In genomic region chr2:239050252-239050649, GRCh38 we compare ENCODE assay signal across 29 cellular contexts.
"Had no signal": no experiment of that assay in that cellular context is flagged by ENCODE, and none has a peak within 500 bp of the region (broad histone marks: within the 10 kb centered on the region; RNA-seq: fewer than 3 reads in every experiment).

No MANE protein-coding gene starts in this region.

- H3K4me1 ChIP-seq: adrenal gland, body of pancreas had no signal

- H3K27ac ChIP-seq: adrenal gland, body of pancreas, coronary artery, dorsolateral prefrontal cortex had no signal

- H3K27ac Mint-ChIP-seq: activated CD4-positive, alpha-beta memory T cell treated with anti-CD3 and anti-CD28 coated beads for 36 hours; activated CD4-positive, alpha-beta T cell treated with anti-CD3 and anti-CD28 coated beads for 36 hours; activated CD4-positive, alpha-beta T cell treated with anti-CD3 and anti-CD28 coated beads, Interleukin-2, amount 10 ng/mL, durations not matched to agents 24 days and 14 days; activated CD8-positive, alpha-beta T cell treated with anti-CD3 and anti-CD28 coated beads, Interleukin-2, amount 10 ng/mL, durations not matched to agents 7 days and 5 days; activated naive CD4-positive, alpha-beta T cell treated with anti-CD3 and anti-CD28 coated beads, Interleukin-2, amount 50 U/mL, for 24 hours; activated naive CD8-positive, alpha-beta T cell treated with anti-CD3 and anti-CD28 coated beads for 36 hours; activated naive CD8-positive, alpha-beta T cell treated with anti-CD3 and anti-CD28 coated beads, Interleukin-2, amount 50 U/mL, for 24 hours; activated T-cell treated with anti-CD3 and anti-CD28 coated beads, Interleukin-2, amount 50 U/mL, for 24 hours; activated T-cell treated with anti-CD3 and anti-CD28 coated beads, Interleukin-2, amount 50 U/mL, for 72 hours; dendritic cell treated with granulocyte-macrophage colony-stimulating factor and Interleukin-4, amounts not matched to agents 40 ng/mL and 50 ng/mL, for 4 days; endodermal cell had no signal

- H3K27me3 ChIP-seq: adrenal gland, body of pancreas, dorsolateral prefrontal cortex had no signal

- H3K4me3 ChIP-seq: adrenal gland, body of pancreas, coronary artery, dorsolateral prefrontal cortex had no signal

- H3K9me3 ChIP-seq: adrenal gland, body of pancreas had no signal

- DNase-seq: activated CD4-positive, alpha-beta memory T cell treated with anti-CD3 and anti-CD28 coated beads for 36 hours; activated CD4-positive, alpha-beta T cell treated with anti-CD3 and anti-CD28 coated beads for 36 hours; activated CD4-positive, alpha-beta T cell treated with anti-CD3 and anti-CD28 coated beads, Interleukin-2, amount 10 ng/mL, durations not matched to agents 24 days and 14 days; activated CD4-positive, CD25-positive, alpha-beta regulatory T cell; activated CD4-positive, CD25-positive, alpha-beta regulatory T cell treated with anti-CD3 and anti-CD28 coated beads, Interleukin-2, amount 50 U/mL, for 72 hours; activated CD8-positive, alpha-beta memory T cell treated with anti-CD3 and anti-CD28 coated beads, Interleukin-2, amount 50 U/mL, for 48 hours; activated CD8-positive, alpha-beta T cell treated with anti-CD3 and anti-CD28 coated beads, Interleukin-2, amount 10 ng/mL, durations not matched to agents 7 days and 5 days; activated gamma-delta T cell; activated naive CD4-positive, alpha-beta T cell; activated naive CD8-positive, alpha-beta T cell treated with anti-CD3 and anti-CD28 coated beads for 36 hours; activated naive CD8-positive, alpha-beta T cell treated with anti-CD3 and anti-CD28 coated beads, Interleukin-2, amount 50 U/mL, for 24 hours; activated T-cell treated with anti-CD3 and anti-CD28 coated beads for 4 hours; activated T-cell treated with anti-CD3 and anti-CD28 coated beads, Interleukin-2, amount 50 U/mL, for 24 hours; activated T-cell treated with anti-CD3 and anti-CD28 coated beads, Interleukin-2, amount 50 U/mL, for 72 hours; adrenal gland; amygdala; body of pancreas; central memory CD4-positive, alpha-beta T cell; cerebellar nuclear complex; effector memory CD4-positive, alpha-beta T cell; endodermal cell; foreskin fibroblast; head of caudate nucleus; T-helper 2 cell had no signal

- ATAC-seq: activated CD4-positive, alpha-beta T cell treated with anti-CD3 and anti-CD28 coated beads for 36 hours; activated CD8-positive, alpha-beta T cell treated with anti-CD3 and anti-CD28 coated beads, Interleukin-2, amount 10 ng/mL, durations not matched to agents 7 days and 5 days; activated naive CD8-positive, alpha-beta T cell treated with anti-CD3 and anti-CD28 coated beads, Interleukin-2, amount 50 U/mL, for 24 hours; activated T-cell treated with anti-CD3 and anti-CD28 coated beads, Interleukin-2, amount 50 U/mL, for 72 hours; body of pancreas; esophagus mucosa had no signal

- H3K27me3 Mint-ChIP-seq: activated CD4-positive, alpha-beta memory T cell treated with anti-CD3 and anti-CD28 coated beads for 36 hours; activated CD4-positive, alpha-beta T cell treated with anti-CD3 and anti-CD28 coated beads for 36 hours; activated CD4-positive, alpha-beta T cell treated with anti-CD3 and anti-CD28 coated beads, Interleukin-2, amount 10 ng/mL, durations not matched to agents 24 days and 14 days; activated naive CD4-positive, alpha-beta T cell treated with anti-CD3 and anti-CD28 coated beads, Interleukin-2, amount 50 U/mL, for 24 hours; activated naive CD8-positive, alpha-beta T cell treated with anti-CD3 and anti-CD28 coated beads for 36 hours; activated naive CD8-positive, alpha-beta T cell treated with anti-CD3 and anti-CD28 coated beads, Interleukin-2, amount 50 U/mL, for 24 hours; activated T-cell treated with anti-CD3 and anti-CD28 coated beads, Interleukin-2, amount 50 U/mL, for 24 hours; dendritic cell treated with granulocyte-macrophage colony-stimulating factor and Interleukin-4, amounts not matched to agents 40 ng/mL and 50 ng/mL, for 4 days had no signal

- H3K4me3 Mint-ChIP-seq: activated CD4-positive, alpha-beta memory T cell treated with anti-CD3 and anti-CD28 coated beads for 36 hours; activated CD4-positive, alpha-beta T cell treated with anti-CD3 and anti-CD28 coated beads for 36 hours; activated CD4-positive, alpha-beta T cell treated with anti-CD3 and anti-CD28 coated beads, Interleukin-2, amount 10 ng/mL, durations not matched to agents 24 days and 14 days; activated CD8-positive, alpha-beta T cell treated with anti-CD3 and anti-CD28 coated beads, Interleukin-2, amount 10 ng/mL, durations not matched to agents 7 days and 5 days; activated naive CD4-positive, alpha-beta T cell treated with anti-CD3 and anti-CD28 coated beads, Interleukin-2, amount 50 U/mL, for 24 hours; activated naive CD8-positive, alpha-beta T cell treated with anti-CD3 and anti-CD28 coated beads for 36 hours; activated naive CD8-positive, alpha-beta T cell treated with anti-CD3 and anti-CD28 coated beads, Interleukin-2, amount 50 U/mL, for 24 hours; activated T-cell treated with anti-CD3 and anti-CD28 coated beads, Interleukin-2, amount 50 U/mL, for 24 hours; activated T-cell treated with anti-CD3 and anti-CD28 coated beads, Interleukin-2, amount 50 U/mL, for 72 hours; dendritic cell treated with granulocyte-macrophage colony-stimulating factor and Interleukin-4, amounts not matched to agents 40 ng/mL and 50 ng/mL, for 4 days; endodermal cell had no signal

- H3K4me1 Mint-ChIP-seq: activated CD4-positive, alpha-beta T cell treated with anti-CD3 and anti-CD28 coated beads for 36 hours; activated CD4-positive, alpha-beta T cell treated with anti-CD3 and anti-CD28 coated beads, Interleukin-2, amount 10 ng/mL, durations not matched to agents 24 days and 14 days; activated naive CD4-positive, alpha-beta T cell treated with anti-CD3 and anti-CD28 coated beads, Interleukin-2, amount 50 U/mL, for 24 hours; activated naive CD8-positive, alpha-beta T cell treated with anti-CD3 and anti-CD28 coated beads for 36 hours; activated naive CD8-positive, alpha-beta T cell treated with anti-CD3 and anti-CD28 coated beads, Interleukin-2, amount 50 U/mL, for 24 hours had no signal

- H3K9me3 Mint-ChIP-seq: activated CD4-positive, alpha-beta memory T cell treated with anti-CD3 and anti-CD28 coated beads for 36 hours; activated CD4-positive, alpha-beta T cell treated with anti-CD3 and anti-CD28 coated beads, Interleukin-2, amount 10 ng/mL, durations not matched to agents 24 days and 14 days; activated naive CD4-positive, alpha-beta T cell treated with anti-CD3 and anti-CD28 coated beads, Interleukin-2, amount 50 U/mL, for 24 hours; activated naive CD8-positive, alpha-beta T cell treated with anti-CD3 and anti-CD28 coated beads for 36 hours; activated naive CD8-positive, alpha-beta T cell treated with anti-CD3 and anti-CD28 coated beads, Interleukin-2, amount 50 U/mL, for 24 hours; activated T-cell treated with anti-CD3 and anti-CD28 coated beads, Interleukin-2, amount 50 U/mL, for 24 hours; activated T-cell treated with anti-CD3 and anti-CD28 coated beads, Interleukin-2, amount 50 U/mL, for 72 hours; dendritic cell treated with granulocyte-macrophage colony-stimulating factor and Interleukin-4, amounts not matched to agents 40 ng/mL and 50 ng/mL, for 4 days; endodermal cell had no signal
